Comparison of ENCODE assay signal across 8 cellular contexts in genomic region chr16:1308036-1308976, GRCh38. TPM values are rescaled to one million over a fixed set of nuclear protein-coding genes. Genes with fewer than 3 reads are reported as not detected.
DNase-seq lines count a peak whose midpoint lies in the region; ATAC-seq and TF ChIP-seq lines count a peak whose summit lies in the region.

No MANE protein-coding gene starts in this region.

- H3K4me3 ChIP-seq in tibial nerve, result peak overlapping the region in 3 of 4 donors; percentile 53 to 78 (median 78)

- no peak for DNase-seq in left colon
- DNase-seq in tibial nerve (ENCODE audit: low spot score in 2 of 2), result no peak
- DNase-seq in activated effector memory CD4-positive, alpha-beta T cell treated with anti-CD3 and anti-CD28 coated beads, Interleukin-2, amount 50 U/mL, for 16 hours, result no peak
- DNase-seq in NK-92 (lab: John Stamatoyannopoulos, UW; ENCODE audit: unreplicated experiment), result no peak

- peaks cover 29% of the 10 kb centered on the region for H3K36me3 ChIP-seq in KOPT-K1 (ENCODE audit: insufficient read depth, low read length)
- H3K36me3 ChIP-seq in tibial nerve, result peaks cover 0 to 4% (median 0%) of the 10 kb centered on the region in 3 donors

- no peak for TF ChIP-seq EP300 in tibial nerve (IDR thresholded peaks at IDR 0.05)

- peaks cover 5 to 39% (median 25%) of the 10 kb centered on the region in 4 donors for H3K4me1 ChIP-seq in tibial nerve

- peaks cover 0 to 4% of the 10 kb centered on the region in 2 donors for H3K27me3 ChIP-seq in tibial nerve

- ATAC-seq in left colon, result peak; percentile 35

- peak overlapping the region; percentile 93 for H3K27ac ChIP-seq in C4-2B
- peak overlapping the region; percentile 100 for H3K27ac ChIP-seq in KOPT-K1 (ENCODE audit: low read depth, low read length, poor library complexity, severe bottlenecking)
- peak overlapping the region; percentile 68 for H3K27ac ChIP-seq in adipose tissue (ENCODE audit: low read depth, low read length)
- peak overlapping the region; percentile 95 to 100 (median 98) for H3K27ac ChIP-seq in tibial nerve

- 4 to 8% (median 5%) methylated on average over 18 to 42 of the region's 43 CpGs for WGBS in adipose tissue, 3 donors
- 5 to 10% methylated on average over 31 of the region's 43 CpGs for WGBS in tibial nerve, 2 donors

- intact Hi-C loops in left colon (cut with DNase I, micrococcal nuclease), result no loop called here

- TF ChIP-seq POLR2A in GM19193 (IDR thresholded peaks at IDR 0.05; ENCODE audit: extremely low read depth, insufficient read depth, insufficient read length), result peak; percentile 67
- no peak for TF ChIP-seq POLR2A in tibial nerve (IDR thresholded peaks at IDR 0.05)

- TF ChIP-seq CTCF in C4-2B (conservative IDR thresholded peaks at IDR 0.05) (no peak), tibial nerve (IDR thresholded peaks at IDR 0.05) (no peak)

- H3K9me3 ChIP-seq in KOPT-K1 (ENCODE audit: insufficient read depth, low read length, poor library complexity, severe bottlenecking) (no peaks in the 10 kb centered on the region), tibial nerve (no peaks in the 10 kb centered on the region)

RNA-seq across cellular contexts. Expression of gene UBE2I, which starts 1.1 kb away (rescaled TPM):
- polyA plus RNA-seq in adipose tissue, result 10 to 100 TPM; 33.1 to 65.3 (median 52.4) TPM
- 10 to 100 TPM; 76.6 to 87.1 TPM for total RNA-seq in left colon
- 100 to 1,000 TPM in 3 of 4 donors, 10 to 100 TPM in 1; 87.3 to 161 (median 111) TPM for total RNA-seq in tibial nerve

RNA-seq across cellular contexts. Expression of gene BAIAP3, which starts 25.1 kb away (rescaled TPM):
- polyA plus RNA-seq in adipose tissue, result 10 to 100 TPM in 1 of 3 donors, 1 to 10 TPM in 2; 2.7 to 11.4 (median 6.2) TPM
- total RNA-seq in left colon (10 to 100 TPM in 1 of 2 donors, 1 to 10 TPM in 1; 7.5 to 12.3 TPM), tibial nerve (1 to 10 TPM in 3 of 4 donors, under 1 TPM in 1; 0.66 to 2.7 (median 2.3) TPM)

RNA-seq across cellular contexts. Expression of gene TSR3, which starts 43.4 kb away (rescaled TPM):
- polyA plus RNA-seq in adipose tissue, result 10 to 100 TPM; 42.0 to 69.2 (median 57.8) TPM
- total RNA-seq in left colon (10 to 100 TPM; 50.7 to 54.4 TPM), tibial nerve (100 to 1,000 TPM in 3 of 4 donors, 10 to 100 TPM in 1; 72.2 to 122 (median 108) TPM)

RNA-seq across cellular contexts. Expression of gene GNPTG, which starts 43.4 kb away (rescaled TPM):
- polyA plus RNA-seq in adipose tissue, result 10 to 100 TPM; 32.2 to 67.4 (median 40.4) TPM
- 10 to 100 TPM; 57.6 to 61.8 TPM for total RNA-seq in left colon
- total RNA-seq in tibial nerve, result 100 to 1,000 TPM in 1 of 4 donors, 10 to 100 TPM in 3; 51.1 to 117 (median 71.6) TPM

RNA-seq across cellular contexts. Expression of gene TPSD1, which starts 52.4 kb away (rescaled TPM):
- polyA plus RNA-seq in adipose tissue, result 1 to 10 TPM in 1 of 3 donors, under 1 TPM in 1, not detected in 1; 0.16 to 1.2 TPM
- total RNA-seq in left colon (1 to 10 TPM in 1 of 2 donors, under 1 TPM in 1; 0.18 to 2.8 TPM), tibial nerve (10 to 100 TPM in 1 of 4 donors, 1 to 10 TPM in 2, not detected in 1; 2.7 to 14.0 (median 6.3) TPM)
